1 cellular context compared by ENCODE assay signal in the genomic region with DNA sequence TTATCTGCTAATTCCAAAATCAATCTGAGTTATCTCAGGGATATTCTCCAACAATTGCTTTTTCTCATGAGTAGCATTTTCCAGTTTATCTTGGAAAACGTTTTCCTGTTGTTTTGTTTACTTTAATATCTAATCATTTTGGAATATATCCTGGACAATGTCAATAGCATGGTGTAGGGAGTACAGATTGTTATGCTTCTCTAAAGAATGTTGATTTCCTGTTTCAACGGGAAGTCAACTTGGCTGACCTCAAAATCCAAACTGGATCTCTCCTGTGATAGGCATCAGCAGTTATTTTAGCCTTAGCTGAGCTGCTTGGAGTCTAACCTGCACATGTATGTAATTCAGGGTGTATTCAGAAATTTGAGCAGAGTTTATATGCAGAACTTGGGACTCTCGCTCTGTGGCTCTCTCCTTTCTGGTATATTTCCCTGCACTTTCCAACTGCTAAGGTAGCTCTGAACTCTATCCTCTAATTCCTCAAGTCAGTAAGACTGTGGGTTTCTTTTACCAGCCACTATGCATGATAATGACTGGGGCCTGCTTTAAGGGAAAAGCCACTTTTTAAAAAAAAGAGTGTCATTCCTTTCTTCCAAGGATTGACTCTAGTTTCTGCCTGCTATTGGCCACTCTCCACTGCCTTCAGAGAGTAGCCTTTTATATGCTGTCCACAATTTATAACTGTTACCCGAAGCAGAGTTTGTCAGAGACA.
TF ChIP-seq lines count a peak whose summit lies in the region.

No MANE protein-coding gene starts in this region.

TF ChIP-seq in endothelial cell of umbilical vein, 7 proteins besides CTCF, POLR2A, EP300 and RAD21:
- peak; percentile 95 for TF ChIP-seq GATA2 (IDR thresholded peaks at IDR 0.05; ENCODE audit: insufficient read depth, insufficient read length, low read depth, low read length)
- TF ChIP-seq MAX (IDR thresholded peaks at IDR 0.05; ENCODE audit: insufficient read depth, insufficient read length): no peak
- peak; percentile 72 for TF ChIP-seq JUN (IDR thresholded peaks at IDR 0.05; ENCODE audit: borderline replicate concordance, insufficient read depth, insufficient read length, low read depth)
- peak; percentile 20 for TF ChIP-seq POLR2AphosphoS5 (IDR thresholded peaks at IDR 0.05; ENCODE audit: insufficient read depth, low read depth, low read length)
- TF ChIP-seq FOS (IDR thresholded peaks at IDR 0.05; ENCODE audit: borderline replicate concordance, insufficient read depth, low read length): peak; percentile 27
- TF ChIP-seq EZH2 (IDR thresholded peaks at IDR 0.05; ENCODE audit: borderline replicate concordance, low read depth, low read length, severe bottlenecking): no peak
- TF ChIP-seq MYC (IDR thresholded peaks at IDR 0.05; ENCODE audit: low read depth, low read length): no peak
TF ChIP-seq in endothelial cell of umbilical vein: peak in this region for 4.
